ENCODE assay signal across 19 cellular contexts in the genomic region with DNA sequence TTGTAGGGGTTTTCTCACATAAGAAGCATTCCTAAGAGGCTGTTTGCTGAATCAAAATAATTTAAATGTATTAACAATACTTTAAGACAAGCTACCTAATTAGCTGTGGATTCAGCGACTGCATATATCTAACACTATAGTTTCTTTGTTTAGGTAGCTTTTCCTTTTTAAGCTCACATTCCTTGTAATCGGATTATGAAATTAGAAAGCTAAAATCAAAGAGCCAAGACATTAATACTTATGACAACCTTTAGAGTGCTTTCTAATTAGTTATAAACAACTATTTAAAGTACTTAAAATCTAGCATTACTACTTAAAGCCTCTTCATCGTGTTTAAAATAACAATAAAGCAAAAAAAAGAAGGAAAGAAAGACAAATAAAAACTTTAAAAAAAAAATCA.
DNase-seq lines count a peak whose midpoint lies in the region; FAIRE-seq and TF ChIP-seq lines count a peak whose summit lies in the region.
"Had no signal": no experiment of that assay in that cellular context is flagged by ENCODE, and none has a peak within 500 bp of the region (broad histone marks: within the 10 kb centered on the region; RNA-seq: fewer than 3 reads in every experiment).

No MANE protein-coding gene starts in this region.

- peaks cover 38% of the 10 kb centered on the region for H3K36me3 Mint-ChIP-seq in brain
- H3K36me3 Mint-ChIP-seq in neural progenitor cell = peaks cover 24% of the 10 kb centered on the region
- H3K36me3 Mint-ChIP-seq: T-cell had no signal

- H3K27ac ChIP-seq in HUES64 (ENCODE audit: low read depth, low read length) (peak overlapping the region; percentile 81), neural progenitor cell (peak overlapping the region; percentile 69), MM.1S (ENCODE audit: low read length) (no peak overlapping the region)

- no peaks in the 10 kb centered on the region for H3K27me3 ChIP-seq in HUES64 (ENCODE audit: insufficient read depth, low read length)
- no peaks in the 10 kb centered on the region for H3K27me3 ChIP-seq in neural progenitor cell
- H3K27me3 ChIP-seq in MM.1S (replicated peaks; ENCODE audit: insufficient read depth, low read length) = no peaks in the 10 kb centered on the region

- peak overlapping the region in 4 of 5 experiments; percentile 65 to 78 (median 66) for H3K27ac Mint-ChIP-seq in brain
- H3K27ac Mint-ChIP-seq in neural progenitor cell = peak overlapping the region; percentile 82
- H3K27ac Mint-ChIP-seq: B cell, CD14-positive monocyte, T-cell had no signal

- H3K4me3 ChIP-seq in HUES64 (ENCODE audit: low read length) = no peak overlapping the region
- no peak overlapping the region for H3K4me3 ChIP-seq in neural progenitor cell
- no peak overlapping the region for H3K4me3 ChIP-seq in MM.1S (ENCODE audit: low read length)

- H3K4me1 Mint-ChIP-seq in brain (peaks cover 27% of the 10 kb centered on the region), neural progenitor cell (peaks cover 35% of the 10 kb centered on the region)
- H3K4me1 Mint-ChIP-seq: B cell had no signal

- H3K9me3 ChIP-seq in HUES64 (ENCODE audit: insufficient read depth, low read depth, low read length) (no peaks in the 10 kb centered on the region), neural progenitor cell (ENCODE audit: low read depth) (no peaks in the 10 kb centered on the region), MM.1S (replicated peaks; ENCODE audit: insufficient read depth, low read length) (no peaks in the 10 kb centered on the region)

- H2AFZ ChIP-seq in neural progenitor cell (replicated peaks) (no peak overlapping the region), MM.1S (ENCODE audit: low read length) (no peak overlapping the region)

- H3K36me3 ChIP-seq in HUES64 (ENCODE audit: insufficient read depth, low read length) (peaks cover 21% of the 10 kb centered on the region), neural progenitor cell (no peaks in the 10 kb centered on the region), MM.1S (replicated peaks; ENCODE audit: insufficient read depth, low read length) (no peaks in the 10 kb centered on the region)

- H3K4me3 Mint-ChIP-seq in brain = peak overlapping the region in 2 of 5 experiments; percentile 34 to 39
- no peak overlapping the region for H3K4me3 Mint-ChIP-seq in neural progenitor cell
- H3K4me3 Mint-ChIP-seq: B cell, CD14-positive monocyte, T-cell had no signal

- H3K79me2 ChIP-seq in neural progenitor cell (ENCODE audit: low read depth) (no peaks in the 10 kb centered on the region), MM.1S (ENCODE audit: low read length) (no peaks in the 10 kb centered on the region)

- H3K4me1 ChIP-seq in HUES64 (ENCODE audit: insufficient read depth, low read length) (peaks cover 23% of the 10 kb centered on the region), neural progenitor cell (peaks cover 34% of the 10 kb centered on the region), MM.1S (ENCODE audit: low read length) (no peaks in the 10 kb centered on the region)

- H3K27me3 Mint-ChIP-seq in brain = no peaks in the 10 kb centered on the region
- H3K27me3 Mint-ChIP-seq in neural progenitor cell (ENCODE audit: insufficient read depth, low read depth) = no peaks in the 10 kb centered on the region
- H3K27me3 Mint-ChIP-seq: B cell, T-cell had no signal

- no peaks in the 10 kb centered on the region for H3K9me2 ChIP-seq in MM.1S (replicated peaks; ENCODE audit: insufficient read depth, low read length)

- H4K20me1 ChIP-seq in neural progenitor cell (ENCODE audit: low read depth) = no peaks in the 10 kb centered on the region
- no peaks in the 10 kb centered on the region for H4K20me1 ChIP-seq in MM.1S (ENCODE audit: insufficient read depth, low read length)

- no peak for TF ChIP-seq CTCF in D721Med (IDR thresholded peaks at IDR 0.05; ENCODE audit: insufficient read depth, missing control alignments)
- TF ChIP-seq CTCF in brain (conservative IDR thresholded peaks at IDR 0.05) = no peak
- TF ChIP-seq CTCF in neural progenitor cell (IDR thresholded peaks at IDR 0.05) = no peak
- TF ChIP-seq CTCF in MM.1S (IDR thresholded peaks at IDR 0.05; ENCODE audit: low read length) = no peak

- H3F3A ChIP-seq in neural progenitor cell (ENCODE audit: low read depth) (peaks cover 43% of the 10 kb centered on the region), MM.1S (ENCODE audit: insufficient read depth, low read length) (no peaks in the 10 kb centered on the region)

- FAIRE-seq in D721Med (lab: Jason Lieb, UNC) = peak; percentile 90
- FAIRE-seq: HTR-8/SVneo had no signal

- H3K4me2 ChIP-seq in neural progenitor cell = peak overlapping the region; percentile 63
- no peak overlapping the region for H3K4me2 ChIP-seq in MM.1S (ENCODE audit: low read depth, low read length)

- 100% methylated on average over 1 of the region's 3 CpGs for WGBS in HUES64

- H3K9ac ChIP-seq in HUES64 (ENCODE audit: low read depth, low read length) (no peak overlapping the region), neural progenitor cell (no peak overlapping the region), MM.1S (ENCODE audit: low read length) (no peak overlapping the region)

- DNase-seq in D721Med (ENCODE audit: insufficient read length, low spot score) (peak; percentile 23), neural progenitor cell (ENCODE audit: low spot score) (no peak), MM.1S (no peak), activated gamma-delta T cell (lab: John Stamatoyannopoulos, UW) (no peak), RKO (ENCODE audit: low spot score) (no peak), DMS 273 treated with DMSO at 0.1 percent for 48 hours (lab: John Stamatoyannopoulos, UW) (no peak)
- DNase-seq: EL, GF-D8, GOT3, Kasumi-1, NCI-H1417, NCI-H1694 treated with DMSO at 0.1 percent for 48 hours, NCI-H2081 treated with DMSO at 0.1 percent for 48 hours, T-cell had no signal

- H3K9me3 Mint-ChIP-seq in brain (peaks cover 0 to 4% (median 0%) of the 10 kb centered on the region in 5 experiments), neural progenitor cell (no peaks in the 10 kb centered on the region)
- H3K9me3 Mint-ChIP-seq: T-cell had no signal
